ENCODE assay signal across 24 cellular contexts in the genomic region with DNA sequence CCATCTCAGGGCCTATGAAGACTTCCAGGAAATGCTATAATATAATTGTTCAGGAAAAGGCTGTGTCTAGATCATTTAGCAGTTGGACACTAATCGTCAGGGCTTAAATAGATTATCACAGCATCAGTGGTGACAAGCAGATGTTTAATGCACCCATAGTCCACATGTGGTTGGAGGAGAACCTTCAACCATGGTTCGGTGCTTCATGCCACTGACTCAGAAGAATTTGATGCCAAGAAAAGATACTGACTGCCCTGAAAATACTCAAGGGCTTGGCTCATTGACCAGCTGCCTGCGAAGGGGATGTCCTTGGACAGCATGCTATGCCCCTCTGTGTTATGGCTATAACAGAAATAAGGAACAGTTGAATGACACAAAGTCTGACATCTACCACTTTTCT.
DNase-seq lines count a peak whose midpoint lies in the region; ATAC-seq, FAIRE-seq and TF ChIP-seq lines count a peak whose summit lies in the region.
"Had no signal": no experiment of that assay in that cellular context is flagged by ENCODE, and none has a peak within 500 bp of the region (broad histone marks: within the 10 kb centered on the region; RNA-seq: fewer than 3 reads in every experiment).

No MANE protein-coding gene starts in this region.

- intact Hi-C loops in mucosa of descending colon (cut with DNase I, micrococcal nuclease): no loop called here

- no peak overlapping the region for H2AFZ ChIP-seq in SK-N-SH (ENCODE audit: low read depth)

- no peaks in the 10 kb centered on the region for H3K79me2 ChIP-seq in SK-N-SH (ENCODE audit: insufficient read depth)

- 0 out of 2 replicates have a peak overlapping the region, but pooled peaks have one; percentile 27 for H3K4me2 ChIP-seq in SK-N-SH

- H4K20me1 ChIP-seq in SK-N-SH (ENCODE audit: insufficient read depth): no peaks in the 10 kb centered on the region

- peak overlapping the region in 1 of 2 experiments; percentile 58; a peak in 1 of 4 replicates for H3K27ac ChIP-seq in SK-N-SH (ENCODE audit: low read depth in 2 of 2, low read length in 1 of 2)
- peak overlapping the region; percentile 63 for H3K27ac ChIP-seq in SJCRH30
- H3K27ac ChIP-seq: 22Rv1, HL-60, psoas muscle, thoracic aorta had no signal

- TF ChIP-seq RAD21 in SK-N-SH (IDR thresholded peaks at IDR 0.05; ENCODE audit: low read length): no peak

- FAIRE-seq in GM19239 (lab: Jason Lieb, UNC): no peak
- FAIRE-seq: H54, small intestine had no signal

- H3K36me3 ChIP-seq in SK-N-SH (replicated peaks in 1 of 2; ENCODE audit: control insufficient read depth in 1 of 2, insufficient read depth in 2 of 2, low read length in 1 of 2) (no peaks in the 10 kb centered on the region), SJCRH30 (no peaks in the 10 kb centered on the region), mucosa of descending colon (ENCODE audit: low read depth) (no peaks in the 10 kb centered on the region)
- H3K36me3 ChIP-seq: thoracic aorta had no signal

- 26% methylated on average over 3 of the region's 3 CpGs for WGBS in SK-N-SH (ENCODE audit: low lambda C conversion rate)

- no peak for DNase-seq in SK-N-SH
- DNase-seq in SJCRH30: peak in 1 of 2 experiments; percentile 28
- DNase-seq in fibroblast of peridontal ligament (ENCODE audit: extremely low read depth): peak; percentile 46
- DNase-seq in mucosa of descending colon: no peak
- no peak for DNase-seq in NCI-H69 (lab: John Stamatoyannopoulos, UW)
- DNase-seq in GM19239 (ENCODE audit: insufficient read length, low spot score): no peak
- DNase-seq: activated CD4-positive, alpha-beta T cell treated with anti-CD3 and anti-CD28 coated beads, Interleukin-2, amount 50 U/mL, for 48 hours; activated CD8-positive, alpha-beta memory T cell treated with anti-CD3 and anti-CD28 coated beads, Interleukin-2, amount 50 U/mL, for 48 hours; activated naive CD8-positive, alpha-beta T cell treated with anti-CD3 and anti-CD28 coated beads for 36 hours; hippocampal formation; NCI-H146; NCI-H524; psoas muscle; RPMI8226; small intestine; stimulated activated CD4-positive, alpha-beta T cell treated with anti-CD3 and anti-CD28 coated beads, Interleukin-2, amount 100 ng/mL, for 48 hours; stimulated activated naive CD4-positive, alpha-beta T cell treated with Interleukin-2 at 50 U/mL for 16 hours had no signal

- peaks cover 0 to 9% of the 10 kb centered on the region in 2 experiments; a peak in 3 of 4 replicates for H3K4me1 ChIP-seq in SK-N-SH (ENCODE audit: control insufficient read depth in 1 of 2, insufficient read depth in 2 of 2, low read depth in 1 of 2, low read length in 1 of 2)
- H3K4me1 ChIP-seq in SJCRH30: peaks cover 31% of the 10 kb centered on the region
- H3K4me1 ChIP-seq in mucosa of descending colon (ENCODE audit: low read depth): no peaks in the 10 kb centered on the region
- H3K4me1 ChIP-seq: psoas muscle had no signal

- no peaks in the 10 kb centered on the region for H3K9me2 ChIP-seq in SK-N-SH

- H3F3A ChIP-seq in SK-N-SH (replicated peaks; ENCODE audit: insufficient read depth): no peaks in the 10 kb centered on the region

- POLR2A ChIA-PET in SK-N-SH (lab: Yijun Ruan, JAX): no interaction called here

- no peak for TF ChIP-seq EP300 in SK-N-SH (IDR thresholded peaks at IDR 0.05; ENCODE audit: borderline replicate concordance in 1 of 2, low read depth in 1 of 2, low read length in 1 of 2)

- no peak overlapping the region for H3K4me3 ChIP-seq in SK-N-SH (ENCODE audit: low read depth in 2 of 2, low read length in 1 of 2)
- no peak overlapping the region for H3K4me3 ChIP-seq in SJCRH30
- H3K4me3 ChIP-seq in mucosa of descending colon: no peak overlapping the region
- H3K4me3 ChIP-seq: psoas muscle, thoracic aorta had no signal

- H3K27me3 ChIP-seq in SK-N-SH (ENCODE audit: insufficient read depth): no peaks in the 10 kb centered on the region
- H3K27me3 ChIP-seq in SJCRH30: no peaks in the 10 kb centered on the region

- H3K9ac ChIP-seq in SK-N-SH: no peak overlapping the region

- CTCF ChIA-PET in SK-N-SH (lab: Yijun Ruan, JAX): no interaction called here

- ATAC-seq in SK-N-SH treated with all-trans-retinoic acid at 6 μM for 48 hours (no peak), mucosa of descending colon (no peak), GM21390 (IDR thresholded peaks at IDR 0.05; ENCODE audit: unreplicated experiment) (no peak)
- ATAC-seq: psoas muscle, WTC11 had no signal

- H3K9me3 ChIP-seq in SK-N-SH (no peaks in the 10 kb centered on the region), SJCRH30 (replicated peaks) (no peaks in the 10 kb centered on the region), mucosa of descending colon (no peaks in the 10 kb centered on the region)
- H3K9me3 ChIP-seq: psoas muscle, thoracic aorta had no signal

- TF ChIP-seq CTCF in SK-N-SH (IDR thresholded peaks at IDR 0.05) (no peak), mucosa of descending colon (IDR thresholded peaks at IDR 0.05) (no peak)

TF ChIP-seq in SK-N-SH, 30 proteins besides CTCF, POLR2A, EP300 and RAD21:
- TF ChIP-seq CHD2 (IDR thresholded peaks at IDR 0.05; ENCODE audit: low read length, partially characterized antibody) (no peak), ELF1 (IDR thresholded peaks at IDR 0.05) (no peak), SMC3 (IDR thresholded peaks at IDR 0.05; ENCODE audit: low read depth, low read length) (no peak), TCF12 (IDR thresholded peaks at IDR 0.05) (0 out of 2 replicates have a peak, but pooled peaks have one; percentile 18)
TF ChIP-seq in SK-N-SH: peak in this region for 1.

TF ChIP-seq in SK-N-SH treated with all-trans-retinoic acid at 6 μM for 48 hours, 23 proteins besides CTCF, POLR2A, EP300 and RAD21:
- TF ChIP-seq ARNTL (CRISPR knock-in tag; IDR thresholded peaks at IDR 0.05; ENCODE audit: borderline replicate concordance, low read depth): no peak
- TF ChIP-seq ZNF8 (CRISPR knock-in tag; IDR thresholded peaks at IDR 0.05): no peak
- no peak for TF ChIP-seq ZNF70 (CRISPR knock-in tag; IDR thresholded peaks at IDR 0.05)
- TF ChIP-seq, protein P1, sequence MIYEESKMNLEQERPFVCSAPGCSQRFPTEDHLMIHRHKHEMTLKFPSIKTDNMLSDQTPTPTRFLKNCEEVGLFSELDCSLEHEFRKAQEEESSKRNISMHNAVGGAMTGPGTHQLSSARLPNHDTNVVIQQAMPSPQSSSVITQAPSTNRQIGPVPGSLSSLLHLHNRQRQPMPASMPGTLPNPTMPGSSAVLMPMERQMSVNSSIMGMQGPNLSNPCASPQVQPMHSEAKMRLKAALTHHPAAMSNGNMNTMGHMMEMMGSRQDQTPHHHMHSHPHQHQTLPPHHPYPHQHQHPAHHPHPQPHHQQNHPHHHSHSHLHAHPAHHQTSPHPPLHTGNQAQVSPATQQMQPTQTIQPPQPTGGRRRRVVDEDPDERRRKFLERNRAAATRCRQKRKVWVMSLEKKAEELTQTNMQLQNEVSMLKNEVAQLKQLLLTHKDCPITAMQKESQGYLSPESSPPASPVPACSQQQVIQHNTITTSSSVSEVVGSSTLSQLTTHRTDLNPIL (CRISPR knock-in tag; IDR thresholded peaks at IDR 0.05; ENCODE audit: low read depth): no peak
- TF ChIP-seq ESRRG (CRISPR knock-in tag; IDR thresholded peaks at IDR 0.05): no peak
- TF ChIP-seq TCF4 (CRISPR knock-in tag; IDR thresholded peaks at IDR 0.05; ENCODE audit: borderline replicate concordance): no peak
- TF ChIP-seq OSR1 (CRISPR knock-in tag; IDR thresholded peaks at IDR 0.05): no peak
- no peak for TF ChIP-seq ZFP3 (CRISPR knock-in tag; IDR thresholded peaks at IDR 0.05)
- TF ChIP-seq CSDC2 (CRISPR knock-in tag; IDR thresholded peaks at IDR 0.05): no peak
- TF ChIP-seq SNAI2 (CRISPR knock-in tag; IDR thresholded peaks at IDR 0.05): no peak
- no peak for TF ChIP-seq BACH2 (CRISPR knock-in tag; IDR thresholded peaks at IDR 0.05; ENCODE audit: borderline replicate concordance)
- TF ChIP-seq, protein P2, sequence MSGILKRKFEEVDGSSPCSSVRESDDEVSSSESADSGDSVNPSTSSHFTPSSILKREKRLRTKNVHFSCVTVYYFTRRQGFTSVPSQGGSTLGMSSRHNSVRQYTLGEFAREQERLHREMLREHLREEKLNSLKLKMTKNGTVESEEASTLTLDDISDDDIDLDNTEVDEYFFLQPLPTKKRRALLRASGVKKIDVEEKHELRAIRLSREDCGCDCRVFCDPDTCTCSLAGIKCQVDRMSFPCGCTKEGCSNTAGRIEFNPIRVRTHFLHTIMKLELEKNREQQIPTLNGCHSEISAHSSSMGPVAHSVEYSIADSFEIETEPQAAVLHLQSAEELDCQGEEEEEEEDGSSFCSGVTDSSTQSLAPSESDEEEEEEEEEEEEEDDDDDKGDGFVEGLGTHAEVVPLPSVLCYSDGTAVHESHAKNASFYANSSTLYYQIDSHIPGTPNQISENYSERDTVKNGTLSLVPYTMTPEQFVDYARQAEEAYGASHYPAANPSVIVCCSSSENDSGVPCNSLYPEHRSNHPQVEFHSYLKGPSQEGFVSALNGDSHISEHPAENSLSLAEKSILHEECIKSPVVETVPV (CRISPR knock-in tag; IDR thresholded peaks at IDR 0.05): no peak
- TF ChIP-seq PPARA (CRISPR knock-in tag; IDR thresholded peaks at IDR 0.05; ENCODE audit: borderline replicate concordance): no peak
- TF ChIP-seq ISL1 (CRISPR knock-in tag; IDR thresholded peaks at IDR 0.05): no peak
TF ChIP-seq in SK-N-SH treated with all-trans-retinoic acid at 6 μM for 48 hours: peak in this region for 0.
